In genomic region chr5:33793836-33794549, GRCh38 we compare ENCODE assay signal across 1 cellular context.
TF ChIP-seq lines count a peak whose summit lies in the region.

No MANE protein-coding gene starts in this region.

TF ChIP-seq in endothelial cell of umbilical vein, 7 proteins besides CTCF, POLR2A, EP300 and RAD21:
- no peak for TF ChIP-seq POLR2AphosphoS5 (IDR thresholded peaks at IDR 0.05; ENCODE audit: insufficient read depth, low read depth, low read length)
- no peak for TF ChIP-seq MAX (IDR thresholded peaks at IDR 0.05; ENCODE audit: insufficient read depth, insufficient read length)
- no peak for TF ChIP-seq GATA2 (IDR thresholded peaks at IDR 0.05; ENCODE audit: insufficient read depth, insufficient read length, low read depth, low read length)
- TF ChIP-seq EZH2 (IDR thresholded peaks at IDR 0.05; ENCODE audit: borderline replicate concordance, low read depth, low read length, severe bottlenecking): no peak
- no peak for TF ChIP-seq JUN (IDR thresholded peaks at IDR 0.05; ENCODE audit: borderline replicate concordance, insufficient read depth, insufficient read length, low read depth)
- TF ChIP-seq MYC (IDR thresholded peaks at IDR 0.05; ENCODE audit: low read depth, low read length): no peak
- TF ChIP-seq FOS (IDR thresholded peaks at IDR 0.05; ENCODE audit: borderline replicate concordance, insufficient read depth, low read length): no peak
